1 cellular context compared by ENCODE assay signal in genomic region chr5:142522983-142523382, GRCh38.
A peak's percentile ranks its signal among the peaks of the same experiment; 100 is the strongest.
TF ChIP-seq lines count a peak whose summit lies in the region.

No MANE protein-coding gene starts in this region.

TF ChIP-seq in liver, 16 proteins besides CTCF, POLR2A, EP300 and RAD21 (continued from another document):
- TF ChIP-seq, protein P1, sequence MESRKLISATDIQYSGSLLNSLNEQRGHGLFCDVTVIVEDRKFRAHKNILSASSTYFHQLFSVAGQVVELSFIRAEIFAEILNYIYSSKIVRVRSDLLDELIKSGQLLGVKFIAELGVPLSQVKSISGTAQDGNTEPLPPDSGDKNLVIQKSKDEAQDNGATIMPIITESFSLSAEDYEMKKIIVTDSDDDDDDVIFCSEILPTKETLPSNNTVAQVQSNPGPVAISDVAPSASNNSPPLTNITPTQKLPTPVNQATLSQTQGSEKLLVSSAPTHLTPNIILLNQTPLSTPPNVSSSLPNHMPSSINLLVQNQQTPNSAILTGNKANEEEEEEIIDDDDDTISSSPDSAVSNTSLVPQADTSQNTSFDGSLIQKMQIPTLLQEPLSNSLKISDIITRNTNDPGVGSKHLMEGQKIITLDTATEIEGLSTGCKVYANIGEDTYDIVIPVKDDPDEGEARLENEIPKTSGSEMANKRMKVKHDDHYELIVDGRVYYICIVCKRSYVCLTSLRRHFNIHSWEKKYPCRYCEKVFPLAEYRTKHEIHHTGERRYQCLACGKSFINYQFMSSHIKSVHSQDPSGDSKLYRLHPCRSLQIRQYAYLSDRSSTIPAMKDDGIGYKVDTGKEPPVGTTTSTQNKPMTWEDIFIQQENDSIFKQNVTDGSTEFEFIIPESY (IDR thresholded peaks at IDR 0.05): no peak
- peak; percentile 80 to 91 for TF ChIP-seq RXRA (IDR thresholded peaks at IDR 0.05)
- no peak for TF ChIP-seq REST (IDR thresholded peaks at IDR 0.05)
- peak; percentile 17 for TF ChIP-seq FOXA2 (IDR thresholded peaks at IDR 0.05)
- peak; percentile 65 to 69 for TF ChIP-seq HNF4A (conservative IDR thresholded peaks at IDR 0.05)
- TF ChIP-seq MAX (IDR thresholded peaks at IDR 0.05): peak; percentile 57
